20 cellular contexts compared by ENCODE assay signal in the genomic region with DNA sequence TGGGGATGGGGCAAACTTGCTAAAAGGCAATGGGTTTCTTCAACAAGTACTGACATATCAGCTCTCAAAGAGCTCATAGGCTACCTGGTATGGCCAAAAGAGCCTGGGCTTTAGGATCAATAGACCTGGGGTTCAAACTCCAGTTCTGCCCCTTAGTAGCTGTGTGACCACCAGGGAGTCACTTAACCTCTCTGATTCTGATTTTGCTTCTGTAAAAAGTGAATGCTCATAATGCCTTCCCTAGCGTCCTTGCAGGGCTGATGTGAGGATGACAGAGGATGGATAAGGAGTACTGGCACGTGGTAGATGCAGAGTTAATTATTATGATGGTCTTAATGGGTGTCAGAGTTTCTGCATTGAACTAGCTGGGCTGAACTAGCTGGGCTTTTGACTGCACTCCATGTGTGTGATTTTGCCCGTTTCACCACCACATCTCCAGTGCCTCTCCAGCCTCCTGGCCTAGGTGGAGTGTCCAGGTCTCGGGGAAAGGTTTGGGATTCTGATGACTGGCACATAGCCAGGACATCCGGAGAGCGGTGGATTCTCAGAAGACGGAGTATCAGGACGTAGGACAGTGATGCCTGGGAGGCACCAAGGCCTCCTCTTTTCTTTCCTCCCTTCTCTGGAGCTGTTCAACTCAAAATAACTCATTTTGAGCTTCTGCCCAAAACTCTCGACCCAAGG. TPM values are rescaled to one million over a fixed set of nuclear protein-coding genes. Genes with fewer than 3 reads are reported as not detected.
DNase-seq lines count a peak whose midpoint lies in the region; TF ChIP-seq lines count a peak whose summit lies in the region.
"Had no signal": no experiment of that assay in that cellular context is flagged by ENCODE, and none has a peak within 500 bp of the region (broad histone marks: within the 10 kb centered on the region; RNA-seq: fewer than 3 reads in every experiment).

No MANE protein-coding gene starts in this region.

- H3K36me3 ChIP-seq in sigmoid colon (no peaks in the 10 kb centered on the region), stomach (no peaks in the 10 kb centered on the region)
- H3K36me3 ChIP-seq: BLaER1 had no signal

- TF ChIP-seq CTCF in brain (conservative IDR thresholded peaks at IDR 0.05) (no peak), sigmoid colon (IDR thresholded peaks at IDR 0.05) (no peak), coronary artery (IDR thresholded peaks at IDR 0.05) (no peak), stomach (IDR thresholded peaks at IDR 0.05) (no peak)

- no peak overlapping the region for H3K27ac Mint-ChIP-seq in activated naive CD4-positive, alpha-beta T cell treated with anti-CD3 and anti-CD28 coated beads, Interleukin-2, amount 10 ng/mL, durations not matched to agents 7 days and 5 days
- H3K27ac Mint-ChIP-seq in brain: peak overlapping the region in 4 of 5 experiments; percentile 35 to 67 (median 53)
- H3K27ac Mint-ChIP-seq: B cell; CD8-positive, alpha-beta T cell had no signal

- no peaks in the 10 kb centered on the region for H3K4me1 Mint-ChIP-seq in activated naive CD4-positive, alpha-beta T cell treated with anti-CD3 and anti-CD28 coated beads, Interleukin-2, amount 10 ng/mL, durations not matched to agents 7 days and 5 days
- H3K4me1 Mint-ChIP-seq in brain: peaks cover 48% of the 10 kb centered on the region
- H3K4me1 Mint-ChIP-seq: B cell; CD4-positive, CD25-positive, alpha-beta regulatory T cell had no signal

- TF ChIP-seq EP300 in sigmoid colon (IDR thresholded peaks at IDR 0.05) (no peak), stomach (IDR thresholded peaks at IDR 0.05) (no peak)

- no peak overlapping the region for H3K4me3 Mint-ChIP-seq in activated naive CD4-positive, alpha-beta T cell treated with anti-CD3 and anti-CD28 coated beads, Interleukin-2, amount 10 ng/mL, durations not matched to agents 7 days and 5 days
- no peak overlapping the region for H3K4me3 Mint-ChIP-seq in brain
- H3K4me3 Mint-ChIP-seq: B cell; CD4-positive, CD25-positive, alpha-beta regulatory T cell; CD8-positive, alpha-beta T cell had no signal

- TF ChIP-seq POLR2A in sigmoid colon (IDR thresholded peaks at IDR 0.05) (no peak), stomach (IDR thresholded peaks at IDR 0.05) (no peak)

- H3K4me1 ChIP-seq in sigmoid colon (no peaks in the 10 kb centered on the region), stomach (no peaks in the 10 kb centered on the region)
- H3K4me1 ChIP-seq: BLaER1, Caco-2 had no signal

- H3K9me3 ChIP-seq in sigmoid colon (peaks cover 0 to 3% (median under 1%) of the 10 kb centered on the region in 4 donors), stomach (peaks cover 0 to 10% (median 3%) of the 10 kb centered on the region in 4 donors)
- H3K9me3 ChIP-seq: Caco-2 had no signal

- no peaks in the 10 kb centered on the region for H3K36me3 Mint-ChIP-seq in activated naive CD4-positive, alpha-beta T cell treated with anti-CD3 and anti-CD28 coated beads, Interleukin-2, amount 10 ng/mL, durations not matched to agents 7 days and 5 days
- H3K36me3 Mint-ChIP-seq in brain: peaks cover 37% of the 10 kb centered on the region
- H3K36me3 Mint-ChIP-seq: CD8-positive, alpha-beta T cell had no signal

- H3K27me3 ChIP-seq in sigmoid colon (peaks cover 0 to 24% (median 3%) of the 10 kb centered on the region in 3 donors), stomach (peaks cover 0 to 69% (median 11%) of the 10 kb centered on the region in 3 donors)
- H3K27me3 ChIP-seq: BLaER1 had no signal

- CTCF ChIA-PET in activated naive CD4-positive, alpha-beta T cell treated with anti-CD3 and anti-CD28 coated beads, Interleukin-2, amount 10 ng/mL, durations not matched to agents 7 days and 5 days (lab: Charles Lee): no interaction called here

- peak; percentile 6 for DNase-seq in activated naive CD4-positive, alpha-beta T cell treated with anti-CD3 and anti-CD28 coated beads, Interleukin-2, amount 10 ng/mL, durations not matched to agents 7 days and 5 days
- DNase-seq in activated naive CD4-positive, alpha-beta T cell treated with anti-CD3 and anti-CD28 coated beads, Interleukin-2, amount 50 U/mL, for 16 hours: no peak
- DNase-seq in mesenteric fat pad (ENCODE audit: low spot score) (peak; percentile 22), sigmoid colon (peak; percentile 25), kidney tubule cell (ENCODE audit: low spot score) (no peak), coronary artery (ENCODE audit: low spot score) (no peak), stomach (no peak)
- DNase-seq: Caco-2; CD4-positive, CD25-positive, alpha-beta regulatory T cell; CD8-positive, alpha-beta T cell; DMS153; DND-41; GM23248; H7; HCEC 1CT had no signal

- H3K27me3 Mint-ChIP-seq in activated naive CD4-positive, alpha-beta T cell treated with anti-CD3 and anti-CD28 coated beads, Interleukin-2, amount 10 ng/mL, durations not matched to agents 7 days and 5 days: peaks cover 16% of the 10 kb centered on the region
- peaks cover 3% of the 10 kb centered on the region for H3K27me3 Mint-ChIP-seq in brain

- H3K9me3 Mint-ChIP-seq in activated naive CD4-positive, alpha-beta T cell treated with anti-CD3 and anti-CD28 coated beads, Interleukin-2, amount 10 ng/mL, durations not matched to agents 7 days and 5 days: no peaks in the 10 kb centered on the region
- H3K9me3 Mint-ChIP-seq in brain: peaks cover 0 to 8% (median 7%) of the 10 kb centered on the region in 5 experiments

- no peak overlapping the region for H3K27ac ChIP-seq in sigmoid colon
- no peak overlapping the region for H3K27ac ChIP-seq in coronary artery
- no peak overlapping the region for H3K27ac ChIP-seq in stomach
- H3K27ac ChIP-seq: 22Rv1, BLaER1, C4-2B, GM23248 had no signal

- intact Hi-C loops in sigmoid colon (cut with DNase I) (no loop called here), stomach (cut with DNase I; ENCODE audit: low total_unique reads) (no loop called here)

- H3K4me3 ChIP-seq in sigmoid colon: no peak overlapping the region
- no peak overlapping the region for H3K4me3 ChIP-seq in coronary artery
- H3K4me3 ChIP-seq in stomach: no peak overlapping the region
- H3K4me3 ChIP-seq: BLaER1, GM23248 had no signal

- 64 to 71% methylated on average over 9 of the region's 9 CpGs for WGBS in sigmoid colon, 2 donors
- 70 to 85% (median 80%) methylated on average over 9 of the region's 9 CpGs for WGBS in stomach, 5 donors

RNA-seq across cellular contexts. Expression of gene DISP3, which starts 15.2 kb away (rescaled TPM):
- 12.0 TPM for polyA plus RNA-seq in brain (ENCODE audit: insufficient read depth, low read depth, low replicate concordance)
- not detected for total RNA-seq in mesenteric fat pad
- under 1 TPM in 2 of 4 donors, not detected in 2; under 0.01 to 0.28 TPM for total RNA-seq in sigmoid colon
- polyA plus RNA-seq in sigmoid colon: under 1 TPM in 1 of 3 donors, not detected in 2; 0.16 TPM
- under 1 TPM in 1 of 5 donors, not detected in 4; 0.45 TPM for total RNA-seq in stomach
- under 1 TPM in 1 of 3 donors, not detected in 2; 0.08 TPM for polyA plus RNA-seq in stomach
- total RNA-seq: GM23248 had no signal
- polyA plus RNA-seq: GM23248 had no signal

Comparison
In these comparisons a context has a peak if more than half of its experiments do, and no peak if none do; other contexts are left out.
1. DNase-seq: peak in activated naive CD4-positive, alpha-beta T cell treated with anti-CD3 and anti-CD28 coated beads, Interleukin-2, amount 10 ng/mL, durations not matched to agents 7 days and 5 days (single experiment), mesenteric fat pad (single experiment) and sigmoid colon (single experiment); none in activated naive CD4-positive, alpha-beta T cell treated with anti-CD3 and anti-CD28 coated beads, Interleukin-2, amount 50 U/mL, for 16 hours (single experiment), kidney tubule cell (single experiment), coronary artery (single experiment) and stomach (single experiment).